12 cellular contexts compared by ENCODE assay signal in the genomic region with DNA sequence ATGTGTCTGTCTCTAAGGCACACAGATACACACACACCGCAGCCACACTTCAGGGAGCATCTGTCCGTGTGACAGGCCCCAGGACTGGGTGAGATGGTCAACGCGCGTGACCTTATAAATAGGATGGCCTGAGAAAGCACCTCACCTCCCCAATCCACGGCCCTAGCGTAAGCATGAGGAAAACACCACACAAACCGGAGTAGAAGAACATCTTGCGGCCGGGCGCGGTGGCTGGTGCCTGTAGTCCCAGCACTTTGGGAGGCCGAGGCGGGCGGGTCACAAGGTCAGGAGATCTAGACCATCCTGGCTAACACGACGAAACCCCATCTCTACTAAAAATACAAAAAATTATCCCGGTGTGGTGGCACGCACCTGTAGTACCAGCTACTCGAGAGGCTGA. TPM values are rescaled to one million over a fixed set of nuclear protein-coding genes. Genes with fewer than 3 reads are reported as not detected.
A peak's percentile ranks its signal among the peaks of the same experiment; 100 is the strongest.
DNase-seq lines count a peak whose midpoint lies in the region; ATAC-seq and TF ChIP-seq lines count a peak whose summit lies in the region.
"Had no signal": no experiment of that assay in that cellular context is flagged by ENCODE, and none has a peak within 500 bp of the region (broad histone marks: within the 10 kb centered on the region; RNA-seq: fewer than 3 reads in every experiment).

No MANE protein-coding gene starts in this region.

- ATAC-seq in activated T-cell treated with anti-CD3 and anti-CD28 coated beads, Interleukin-2, amount 50 U/mL, for 4 hours: no peak
- no peak for ATAC-seq in GM18498 (IDR thresholded peaks at IDR 0.05; ENCODE audit: unreplicated experiment)

- H3K4me2 ChIP-seq in skeletal muscle satellite cell (ENCODE audit: low read length): peak overlapping the region; percentile 83

- peak overlapping the region; percentile 91 for H3K4me3 Mint-ChIP-seq in activated T-cell treated with anti-CD3 and anti-CD28 coated beads, Interleukin-2, amount 50 U/mL, for 4 hours
- peak overlapping the region; percentile 95 for H3K4me3 Mint-ChIP-seq in endothelial cell (ENCODE audit: unreplicated experiment)

- H3K9ac ChIP-seq in SK-N-MC (ENCODE audit: insufficient read length): no peak overlapping the region
- H3K9ac ChIP-seq in skeletal muscle satellite cell (ENCODE audit: low read depth, low read length): no peak overlapping the region

- peaks cover 6% of the 10 kb centered on the region for H3K4me1 ChIP-seq in skeletal muscle satellite cell (ENCODE audit: control insufficient read depth, insufficient read depth, low read length)

- DNase-seq in activated T-cell treated with anti-CD3 and anti-CD28 coated beads, Interleukin-2, amount 50 U/mL, for 4 hours: no peak
- DNase-seq in activated T-cell treated with anti-CD3 and anti-CD28 coated beads, Interleukin-2, amount 50 U/mL, for 48 hours: no peak
- DNase-seq in SK-N-MC (ENCODE audit: low read depth, low spot score): no peak
- DNase-seq in endothelial cell (ENCODE audit: low spot score): no peak
- no peak for DNase-seq in NK-92 (lab: John Stamatoyannopoulos, UW; ENCODE audit: unreplicated experiment)
- no peak for DNase-seq in NCI-H2081 (lab: John Stamatoyannopoulos, UW)
- DNase-seq: GOT3, MV-4-11, NCI-H524 treated with DMSO at 0.1 percent for 48 hours, T-helper 1 cell had no signal

- H3K36me3 ChIP-seq in SK-N-MC (ENCODE audit: insufficient read depth, low read length) (peaks cover 10% of the 10 kb centered on the region; the same call in 1 of the 2 replicates), skeletal muscle satellite cell (ENCODE audit: insufficient read depth, low read length) (no peaks in the 10 kb centered on the region)

- peaks cover 4% of the 10 kb centered on the region for H3K9me3 Mint-ChIP-seq in activated T-cell treated with anti-CD3 and anti-CD28 coated beads, Interleukin-2, amount 50 U/mL, for 4 hours
- H3K9me3 Mint-ChIP-seq in endothelial cell (ENCODE audit: unreplicated experiment): no peaks in the 10 kb centered on the region

- no peaks in the 10 kb centered on the region for H3K27me3 Mint-ChIP-seq in activated T-cell treated with anti-CD3 and anti-CD28 coated beads, Interleukin-2, amount 50 U/mL, for 4 hours (ENCODE audit: low read depth)
- peaks cover 14% of the 10 kb centered on the region for H3K27me3 Mint-ChIP-seq in endothelial cell (ENCODE audit: unreplicated experiment)

- H3K4me3 ChIP-seq in SK-N-MC (peak overlapping the region; percentile 90), skeletal muscle satellite cell (ENCODE audit: low read length) (no peak overlapping the region)

- no peak for TF ChIP-seq CTCF in endothelial cell (IDR thresholded peaks at IDR 0.05; ENCODE audit: unreplicated experiment)

- peaks cover 11% of the 10 kb centered on the region for H3K36me3 Mint-ChIP-seq in activated T-cell treated with anti-CD3 and anti-CD28 coated beads, Interleukin-2, amount 50 U/mL, for 4 hours (ENCODE audit: insufficient read depth)
- H3K36me3 Mint-ChIP-seq in endothelial cell (ENCODE audit: low read depth, unreplicated experiment): peaks cover 17% of the 10 kb centered on the region

- no peak overlapping the region for H3K27ac Mint-ChIP-seq in endothelial cell (ENCODE audit: unreplicated experiment)

- H3K4me1 Mint-ChIP-seq in activated T-cell treated with anti-CD3 and anti-CD28 coated beads, Interleukin-2, amount 50 U/mL, for 4 hours (ENCODE audit: low read depth): peaks cover 35% of the 10 kb centered on the region
- peaks cover 8% of the 10 kb centered on the region for H3K4me1 Mint-ChIP-seq in endothelial cell (ENCODE audit: unreplicated experiment)

- no peak overlapping the region for H3K27ac ChIP-seq in SK-N-MC

- no peaks in the 10 kb centered on the region for H3K27me3 ChIP-seq in skeletal muscle satellite cell (ENCODE audit: control insufficient read depth, insufficient read depth, low read length)

- H3K9me3 ChIP-seq in SK-N-MC (ENCODE audit: low read depth, low read length): no peaks in the 10 kb centered on the region
- no peaks in the 10 kb centered on the region for H3K9me3 ChIP-seq in skeletal muscle satellite cell (replicated peaks; ENCODE audit: low read length)

RNA-seq across cellular contexts. Expression of a gene that starts 1.6 kb away (rescaled TPM):
- total RNA-seq in activated T-cell treated with anti-CD3 and anti-CD28 coated beads, Interleukin-2, amount 50 U/mL, for 4 hours: 10 to 100 TPM; 57.9 to 84.9 (median 69.0) TPM
- total RNA-seq in endothelial cell (ENCODE audit: unreplicated experiment): 28.1 TPM
- 5.5 and 6.3 TPM in 2 replicates for total RNA-seq in skeletal muscle satellite cell (2012; rRNA removed)

RNA-seq across cellular contexts. Expression of a gene that starts 50.5 kb away (rescaled TPM):
- total RNA-seq in activated T-cell treated with anti-CD3 and anti-CD28 coated beads, Interleukin-2, amount 50 U/mL, for 4 hours: 100 to 1,000 TPM; 111 to 112 (median 111) TPM
- 81.0 TPM for total RNA-seq in endothelial cell (ENCODE audit: unreplicated experiment)
- total RNA-seq in skeletal muscle satellite cell (2012; rRNA removed): 74.9 and 76.0 TPM in 2 replicates
